In the genomic region with DNA sequence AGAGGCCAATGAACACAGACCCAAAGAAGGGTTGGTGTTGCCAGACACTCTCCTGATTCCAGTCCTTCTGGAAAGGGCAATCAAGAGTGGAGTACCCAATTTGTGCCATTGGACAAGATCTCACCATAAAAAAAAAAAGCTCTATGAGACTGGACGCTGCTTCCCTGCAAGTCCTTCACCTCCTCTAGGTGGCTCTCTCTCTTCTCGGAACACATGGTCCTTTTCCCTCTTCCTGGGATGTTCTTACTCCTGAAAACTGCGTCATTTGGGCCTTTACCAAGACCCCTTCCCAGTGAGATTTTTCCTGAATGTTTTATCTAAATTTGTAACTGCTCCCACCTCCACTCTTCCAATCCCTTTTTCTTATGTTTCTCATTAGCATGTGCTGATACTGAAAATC, we compare ENCODE assay signal across 15 cellular contexts.
DNase-seq lines count a peak whose midpoint lies in the region; TF ChIP-seq lines count a peak whose summit lies in the region.
"Had no signal": no experiment of that assay in that cellular context is flagged by ENCODE, and none has a peak within 500 bp of the region (broad histone marks: within the 10 kb centered on the region; RNA-seq: fewer than 3 reads in every experiment).

No MANE protein-coding gene starts in this region.

- H3K27ac ChIP-seq in sigmoid colon = no peak overlapping the region
- no peak overlapping the region for H3K27ac ChIP-seq in brain microvascular endothelial cell
- H3K27ac ChIP-seq: adrenal gland had no signal

- DNase-seq in BE2C (no peak), RKO (ENCODE audit: low spot score) (peak; percentile 57), iPS DF 4.7 (ENCODE audit: extremely low read depth, low spot score) (peak; percentile 3), sigmoid colon (no peak), brain microvascular endothelial cell (no peak), SKM-1 (lab: John Stamatoyannopoulos, UW; ENCODE audit: unreplicated experiment) (no peak), activated gamma-delta T cell (lab: John Stamatoyannopoulos, UW) (no peak)
- DNase-seq: activated T-cell treated with anti-CD3 and anti-CD28 coated beads for 4 hours, adrenal gland, foreskin melanocyte, islet precursor cell, naive B cell, NCI-H2107, right cardiac atrium had no signal

- H3K4me1 ChIP-seq in BE2C (no peaks in the 10 kb centered on the region), sigmoid colon (peaks cover 0 to 14% (median 4%) of the 10 kb centered on the region in 4 donors)
- H3K4me1 ChIP-seq: adrenal gland had no signal

- no peaks in the 10 kb centered on the region for H3K9me3 ChIP-seq in BE2C
- H3K9me3 ChIP-seq in sigmoid colon = no peaks in the 10 kb centered on the region
- H3K9me3 ChIP-seq: adrenal gland had no signal

- TF ChIP-seq EP300 in sigmoid colon (IDR thresholded peaks at IDR 0.05) = no peak

- TF ChIP-seq CTCF in BE2C (IDR thresholded peaks at IDR 0.05; ENCODE audit: low read depth, low read length) (peak; percentile 30), GM12875 (IDR thresholded peaks at IDR 0.05; ENCODE audit: borderline replicate concordance, insufficient read depth, low read depth, low read length) (peak; percentile 7; the same call in 1 of the 2 replicates), sigmoid colon (IDR thresholded peaks at IDR 0.05) (no peak), brain microvascular endothelial cell (IDR thresholded peaks at IDR 0.05; ENCODE audit: low read depth, low read length, missing control alignments) (no peak)

- TF ChIP-seq POLR2A in sigmoid colon (IDR thresholded peaks at IDR 0.05) = no peak

- H3K4me3 ChIP-seq in BE2C (ENCODE audit: low read depth, low read length) (no peak overlapping the region), GM12875 (ENCODE audit: low read depth, low read length) (no peak overlapping the region), sigmoid colon (no peak overlapping the region), brain microvascular endothelial cell (ENCODE audit: low read depth, low read length) (no peak overlapping the region)
- H3K4me3 ChIP-seq: adrenal gland had no signal

- no peaks in the 10 kb centered on the region for H3K36me3 ChIP-seq in BE2C
- H3K36me3 ChIP-seq in sigmoid colon = no peaks in the 10 kb centered on the region
- H3K36me3 ChIP-seq in brain microvascular endothelial cell (replicated peaks) = no peaks in the 10 kb centered on the region
- H3K36me3 ChIP-seq: adrenal gland had no signal

- no peaks in the 10 kb centered on the region for H3K27me3 ChIP-seq in BE2C
- no peaks in the 10 kb centered on the region for H3K27me3 ChIP-seq in sigmoid colon
- no peaks in the 10 kb centered on the region for H3K27me3 ChIP-seq in brain microvascular endothelial cell (replicated peaks)
- H3K27me3 ChIP-seq: adrenal gland had no signal

- intact Hi-C loops in sigmoid colon (cut with DNase I) = no loop called here

- WGBS in sigmoid colon, 2 donors = 26 to 66% methylated on average over 3 of the region's 3 CpGs

- in situ Hi-C loops in brain microvascular endothelial cell (cut with HindIII; ENCODE audit: low pct_ligation_motif_present, low sequenced_read_pairs) = no loop called here

Comparison
In these comparisons a context has a peak if more than half of its experiments do, and no peak if none do; other contexts are left out.
1. DNase-seq: peak in RKO (single experiment) and iPS DF 4.7 (single experiment); none in BE2C (single experiment), sigmoid colon (single experiment), brain microvascular endothelial cell (single experiment), SKM-1 (single experiment) and activated gamma-delta T cell (single experiment).
2. CTCF ChIP-seq: peak in BE2C (single experiment) and GM12875 (single experiment); none in sigmoid colon (0 of 4) and brain microvascular endothelial cell (single experiment).